ENCODE assay signal across 11 cellular contexts in genomic region chr1:16139473-16139962, GRCh38. TPM values are rescaled to one million over a fixed set of nuclear protein-coding genes. Genes with fewer than 3 reads are reported as not detected.
DNase-seq lines count a peak whose midpoint lies in the region; ATAC-seq, FAIRE-seq and TF ChIP-seq lines count a peak whose summit lies in the region.
"Had no signal": no experiment of that assay in that cellular context is flagged by ENCODE, and none has a peak within 500 bp of the region (broad histone marks: within the 10 kb centered on the region; RNA-seq: fewer than 3 reads in every experiment).

No MANE protein-coding gene starts in this region.

- ATAC-seq in GM21825 (IDR thresholded peaks at IDR 0.05; ENCODE audit: unreplicated experiment) (no peak), GM18511 (IDR thresholded peaks at IDR 0.05; ENCODE audit: unreplicated experiment) (no peak)

- peaks cover 9% of the 10 kb centered on the region for H3K23me2 ChIP-seq in H1 (ENCODE audit: low read depth, low read length)

- no peak overlapping the region for H3K14ac ChIP-seq in H1 (ENCODE audit: insufficient read length)

- H3K79me1 ChIP-seq in H1 (ENCODE audit: low read depth, low read length), result peaks cover 27% of the 10 kb centered on the region

- H2BK5ac ChIP-seq in H1 (ENCODE audit: low read depth, low read length), result peak overlapping the region; percentile 66; the same call in 1 of the 2 replicates

- no peak overlapping the region for H3K23ac ChIP-seq in H1 (ENCODE audit: insufficient read length)

- DNase-seq in GM03348 (ENCODE audit: low spot score), result peak; percentile 90
- peak; percentile 94 for DNase-seq in NCI-H226
- no peak for DNase-seq in H1 (ENCODE audit: low read depth in 1 of 2, low spot score in 2 of 2)
- peak; percentile 97 for DNase-seq in osteoblast (ENCODE audit: insufficient read length, low spot score, missing footprints)
- no peak for DNase-seq in NCI-H82 (lab: John Stamatoyannopoulos, UW)
- no peak for DNase-seq in NCI-H1105 (lab: John Stamatoyannopoulos, UW)
- DNase-seq: naive B cell, NCI-H2171 treated with DMSO at 0.1 percent for 48 hours had no signal

- H3K79me2 ChIP-seq in H1 (ENCODE audit: control insufficient read depth in 1 of 2, insufficient read depth in 2 of 2, low read length in 2 of 2) (peaks cover 4 to 57% of the 10 kb centered on the region in 2 experiments; a peak in 3 of 4 replicates), osteoblast (ENCODE audit: insufficient read depth, low read length) (peaks cover 71% of the 10 kb centered on the region)

- peak overlapping the region; percentile 17; the same call in 1 of the 2 replicates for H2BK12ac ChIP-seq in H1 (ENCODE audit: low read depth, low read length)

- no peak overlapping the region for H4K5ac ChIP-seq in H1 (ENCODE audit: insufficient read length, low read depth, low read length)

- H3K9me3 ChIP-seq in H1 (ENCODE audit: insufficient read depth in 2 of 2, low read depth in 1 of 2, low read length in 1 of 2), result no peaks in the 10 kb centered on the region
- no peaks in the 10 kb centered on the region for H3K9me3 ChIP-seq in osteoblast (ENCODE audit: low read depth, low read length)

- no peak overlapping the region for H4K8ac ChIP-seq in H1 (ENCODE audit: extremely low read depth, insufficient read depth, low read length)

- 64% methylated on average over 3 of the region's 3 CpGs; no CpG with 5 or more reads in 1 of the 2 experiments for WGBS in H1 (ENCODE audit: extremely low coverage in 1 of 2, insufficient coverage in 1 of 2, insufficient read length in 1 of 2, insufficient replicate concordance in 2 of 2, low coverage in 1 of 2, low lambda C conversion rate in 2 of 2, missing lambda C conversion rate in 1 of 2), 2 experiments

- H3K27me3 ChIP-seq in H1 (replicated peaks in 1 of 4; ENCODE audit: control insufficient read depth in 3 of 4, extremely low read depth in 1 of 4, insufficient read depth in 3 of 4, low read length in 3 of 4) (no peaks in the 10 kb centered on the region), osteoblast (ENCODE audit: insufficient read depth, low read length) (no peaks in the 10 kb centered on the region)

- TF ChIP-seq CTCF in H1 (IDR thresholded peaks at IDR 0.05; ENCODE audit: control extremely low read depth in 1 of 3, insufficient read depth in 1 of 3, low read depth in 1 of 3, low read length in 3 of 3), result no peak
- TF ChIP-seq CTCF in osteoblast (IDR thresholded peaks at IDR 0.05; ENCODE audit: extremely low read depth, low read depth, low read length), result no peak

- H4K20me1 ChIP-seq in H1 (replicated peaks in 1 of 2; ENCODE audit: control insufficient read depth in 1 of 2, insufficient read depth in 2 of 2, low read length in 2 of 2), result peaks cover 21 to 49% of the 10 kb centered on the region in 2 experiments
- H4K20me1 ChIP-seq in osteoblast (ENCODE audit: insufficient read depth, low read length), result peaks cover 35% of the 10 kb centered on the region

- no peak overlapping the region for H3K56ac ChIP-seq in H1 (replicated peaks; ENCODE audit: insufficient read length, low read depth, low read length)

- H3K4me1 ChIP-seq in H1 (replicated peaks in 1 of 4; ENCODE audit: control insufficient read depth in 3 of 4, insufficient read depth in 4 of 4, low read length in 3 of 4), result peaks cover 0 to 25% (median 13%) of the 10 kb centered on the region in 4 experiments; a peak in 6 of 7 replicates
- peaks cover 52% of the 10 kb centered on the region for H3K4me1 ChIP-seq in osteoblast (ENCODE audit: insufficient read depth, low read length)

- POLR2A ChIA-PET in H1 (lab: Charles Lee; ENCODE audit: partially characterized antibody), result interaction anchor here (0.7 to 1.4 kb wide), 5 partner anchors 8 to 56 kb away, joined by 3 read pairs; no protein-coding TSS in a partner anchor

- FAIRE-seq in H1 (lab: Jason Lieb, UNC), result no peak

- no peak overlapping the region; the same call in none of the 2 replicates for H3K18ac ChIP-seq in H1 (ENCODE audit: extremely low read depth, low read length)

- no peak overlapping the region for H3K4ac ChIP-seq in H1 (replicated peaks; ENCODE audit: insufficient read length, low read depth, low read length)

- H2AFZ ChIP-seq in H1 (ENCODE audit: low read length) (no peak overlapping the region), osteoblast (ENCODE audit: low read length) (no peak overlapping the region)

- no peak overlapping the region for H3K4me3 ChIP-seq in H1 (ENCODE audit: extremely low read depth in 1 of 4, insufficient read depth in 2 of 4, low read depth in 3 of 4, low read length in 4 of 4)
- H3K4me3 ChIP-seq in osteoblast (ENCODE audit: insufficient read depth, low read length), result no peak overlapping the region

- TF ChIP-seq RAD21 in H1 (IDR thresholded peaks at IDR 0.05 in 1 of 2, conservative IDR thresholded peaks at IDR 0.05 in 1 of 2; ENCODE audit: low read depth in 2 of 2, low read length in 2 of 2), result no peak

- H3K4me2 ChIP-seq in H1 (ENCODE audit: insufficient read depth in 1 of 2, low read depth in 2 of 2, low read length in 2 of 2) (0 out of 4 replicates have a peak overlapping the region, but pooled peaks of 1 of the 2 experiments have one; percentile 20), osteoblast (ENCODE audit: insufficient read depth, low read length) (peak overlapping the region; percentile 28)

- H2BK120ac ChIP-seq in H1 (replicated peaks; ENCODE audit: low read depth, low read length), result no peak overlapping the region

- peak overlapping the region; percentile 65; the same call in 1 of the 2 replicates for H2AK5ac ChIP-seq in H1 (ENCODE audit: low read depth, low read length)

- TF ChIP-seq POLR2A in H1 (IDR thresholded peaks at IDR 0.05; ENCODE audit: control extremely low read depth in 1 of 2, low read depth in 2 of 2, low read length in 2 of 2), result no peak

- no peak overlapping the region; a peak in 1 of 7 replicates for H3K9ac ChIP-seq in H1 (replicated peaks in 1 of 4; ENCODE audit: extremely low read depth in 1 of 4, low read depth in 3 of 4, low read length in 3 of 4)

- CTCF ChIA-PET in H1 (lab: Charles Lee; ENCODE audit: partially characterized antibody), result interaction anchor here (0.9 to 7.5 kb wide), 12 partner anchors 9 to 61 kb away, joined by 3 to 45 read pairs (median 6); no protein-coding TSS in a partner anchor

- peak overlapping the region; percentile 86; the same call in 1 of the 2 replicates for H2BK20ac ChIP-seq in H1 (ENCODE audit: low read length)

- TF ChIP-seq EP300 in H1 (IDR thresholded peaks at IDR 0.05; ENCODE audit: borderline replicate concordance in 1 of 2, low read depth in 2 of 2, low read length in 2 of 2), result no peak

- H4K91ac ChIP-seq in H1 (replicated peaks; ENCODE audit: insufficient read length, low read length), result no peak overlapping the region

- H3K27ac ChIP-seq in H1 (ENCODE audit: low read depth, low read length) (no peak overlapping the region; the same call in 1 of the 2 replicates), osteoblast (ENCODE audit: low read depth, low read length) (peak overlapping the region; percentile 84)
- H3K27ac ChIP-seq: VCaP had no signal

- no peak overlapping the region for H2BK15ac ChIP-seq in H1 (ENCODE audit: low read length)

- H3K36me3 ChIP-seq in H1 (ENCODE audit: control insufficient read depth in 2 of 4, insufficient read depth in 4 of 4, low read length in 3 of 4) (peaks cover 10 to 34% (median 23%) of the 10 kb centered on the region in 4 experiments), osteoblast (ENCODE audit: insufficient read depth, low read length) (peaks cover 66% of the 10 kb centered on the region)

TF ChIP-seq in H1, 55 proteins besides CTCF, POLR2A, EP300 and RAD21:
- no peak for TF ChIP-seq SIN3A (conservative IDR thresholded peaks at IDR 0.05 in 1 of 2, IDR thresholded peaks at IDR 0.05 in 1 of 2; ENCODE audit: low read depth in 1 of 2, low read length in 2 of 2)
- TF ChIP-seq PHF8 (conservative IDR thresholded peaks at IDR 0.05; ENCODE audit: low read depth, low read length), result no peak

RNA-seq across cellular contexts. Expression of gene EPHA2, which starts 16.4 kb away (rescaled TPM):
- 28.4 and 33.6 TPM in 2 replicates for total RNA-seq in H1 (2021; fragmentation: NEBNext Ultra II Directional; extraction: Animal tissue kit (Norgen Biotek cat#: 25700))
- polyA plus RNA-seq in H1 (2011; rRNA removed), result 26.8 and 42.2 TPM in 2 replicates
- 24.2 TPM for polyA plus RNA-seq in H1 (2011; cell fraction: cytosol; rRNA removed)
- 69.5 TPM for polyA plus RNA-seq in H1 (2011; cell fraction: nucleus; rRNA removed)
- polyA plus RNA-seq in H1 (2012, experiment 1 of 2), result 23.3 to 29.4 TPM (median 24.9 TPM) in 4 replicates
- polyA plus RNA-seq in H1 (2012, experiment 2 of 2), result 28.9 TPM
- polyA plus RNA-seq in H1 (2013, experiment 1 of 2), result 33.8 TPM
- polyA plus RNA-seq in H1 (2013, experiment 2 of 2), result 33.1 TPM
- polyA minus RNA-seq in H1 (2011; rRNA and poly(A)+ RNA removed), result 44.2 and 53.8 TPM in 2 replicates
- 30.1 TPM for polyA minus RNA-seq in H1 (2011; cell fraction: cytosol; rRNA and poly(A)+ RNA removed)
- polyA minus RNA-seq in H1 (2011; cell fraction: nucleus; rRNA and poly(A)+ RNA removed), result 34.1 TPM
- 13.3 and 21.0 TPM in 2 replicates for total RNA-seq in osteoblast

Comparison
In these comparisons a context has a peak if more than half of its experiments do, and no peak if none do; other contexts are left out.
1. DNase-seq: peak in GM03348 (single experiment), NCI-H226 (single experiment) and osteoblast (single experiment); none in H1 (0 of 2), NCI-H82 (single experiment) and NCI-H1105 (single experiment).